In the genomic region with DNA sequence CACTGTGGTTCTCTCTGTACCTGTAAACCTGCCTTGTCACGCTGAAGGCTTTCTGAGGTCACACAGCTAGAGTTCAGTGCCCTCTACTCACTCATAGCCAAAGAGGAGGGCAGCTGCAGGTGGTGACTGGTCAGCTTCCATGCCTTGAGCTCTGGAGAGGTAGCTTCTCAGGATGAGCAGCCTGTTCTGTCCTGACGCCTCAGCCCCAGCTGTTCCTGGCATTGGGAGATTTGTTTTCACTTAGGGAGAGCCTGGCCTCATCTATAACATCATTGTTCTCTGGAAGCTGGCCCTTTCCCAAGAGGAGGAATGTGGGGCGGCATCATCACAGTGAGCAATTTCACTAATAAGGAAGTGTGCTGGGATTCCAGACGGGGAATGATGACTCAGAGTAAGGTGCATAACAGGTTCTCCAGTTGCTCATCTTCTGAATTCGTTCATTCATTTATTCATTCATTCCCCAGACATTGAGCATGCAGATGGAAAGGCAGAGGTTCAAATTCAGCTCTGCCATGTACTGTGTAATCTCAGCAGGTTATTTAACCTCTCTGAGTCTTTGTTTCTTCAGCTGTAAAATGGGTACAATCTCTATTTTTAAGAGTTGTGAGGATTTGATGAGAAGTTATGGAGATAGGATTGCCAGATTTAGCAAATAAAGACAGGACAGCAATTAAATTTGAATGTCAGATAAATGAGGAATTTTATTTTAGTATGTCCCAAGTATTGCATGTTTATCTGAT, we compare ENCODE assay signal across 11 cellular contexts.
DNase-seq lines count a peak whose midpoint lies in the region; ATAC-seq and TF ChIP-seq lines count a peak whose summit lies in the region.
"Had no signal": no experiment of that assay in that cellular context is flagged by ENCODE, and none has a peak within 500 bp of the region (broad histone marks: within the 10 kb centered on the region; RNA-seq: fewer than 3 reads in every experiment).

No MANE protein-coding gene starts in this region.

- ATAC-seq in GM21367 (IDR thresholded peaks at IDR 0.05; ENCODE audit: unreplicated experiment), result no peak
- ATAC-seq in GM21381 (IDR thresholded peaks at IDR 0.05; ENCODE audit: unreplicated experiment), result no peak
- ATAC-seq: activated T-cell treated with anti-CD3 and anti-CD28 coated beads, Interleukin-2, amount 50 U/mL, for 72 hours had no signal

- DNase-seq in AG09319 (ENCODE audit: extremely low read depth, low read depth), result peak; percentile 11
- DNase-seq in LNCaP clone FGC (ENCODE audit: low read depth), result peak; percentile 65
- peak; percentile 91 for DNase-seq in astrocyte of the cerebellum (ENCODE audit: low read depth)
- peak; percentile 100 for DNase-seq in kidney tubule cell (ENCODE audit: low spot score)
- DNase-seq in activated CD4-positive, alpha-beta T cell treated with anti-CD3 and anti-CD28 coated beads, Interleukin-2, amount 50 U/mL, for 48 hours, result no peak
- DNase-seq in stimulated activated CD4-positive, alpha-beta T cell treated with anti-CD3 and anti-CD28 coated beads, Interleukin-2, amount 100 ng/mL, for 24 hours, result no peak
- DNase-seq: activated T-cell treated with anti-CD3 and anti-CD28 coated beads, Interleukin-2, amount 50 U/mL, for 72 hours; DND-41; stimulated activated CD4-positive, alpha-beta T cell treated with anti-CD3 and anti-CD28 coated beads, Interleukin-1b, Interleukin-23, amount 100 ng/mL, for 48 hours had no signal

- in situ Hi-C loops in astrocyte of the cerebellum (cut with HindIII; ENCODE audit: low sequenced_read_pairs), result no loop called here

- H3K4me3 ChIP-seq in LNCaP clone FGC (ENCODE audit: low read depth, low read length) (no peak overlapping the region), astrocyte of the cerebellum (ENCODE audit: low read depth, low read length) (no peak overlapping the region)

- TF ChIP-seq CTCF in AG09319 (IDR thresholded peaks at IDR 0.05; ENCODE audit: low read depth, low read length) (no peak), LNCaP clone FGC (IDR thresholded peaks at IDR 0.05; ENCODE audit: control insufficient read depth, extremely low read depth, insufficient read depth) (no peak), astrocyte of the cerebellum (IDR thresholded peaks at IDR 0.05; ENCODE audit: low read depth, low read length, missing control alignments) (no peak)

Comparison
In these comparisons a context has a peak if more than half of its experiments do, and no peak if none do; other contexts are left out.
1. DNase-seq: peak in AG09319 (single experiment), LNCaP clone FGC (single experiment), astrocyte of the cerebellum (single experiment) and kidney tubule cell (single experiment); none in activated CD4-positive, alpha-beta T cell treated with anti-CD3 and anti-CD28 coated beads, Interleukin-2, amount 50 U/mL, for 48 hours (0 of 2) and stimulated activated CD4-positive, alpha-beta T cell treated with anti-CD3 and anti-CD28 coated beads, Interleukin-2, amount 100 ng/mL, for 24 hours (0 of 2).